In genomic region chr6:131519670-131520436, GRCh38 we compare ENCODE assay signal across 8 cellular contexts. TPM values are rescaled to one million over a fixed set of nuclear protein-coding genes. Genes with fewer than 3 reads are reported as not detected.
DNase-seq lines count a peak whose midpoint lies in the region; ATAC-seq and TF ChIP-seq lines count a peak whose summit lies in the region.

No MANE protein-coding gene starts in this region.

- DNase-seq in NCI-H2227 (lab: John Stamatoyannopoulos, UW; ENCODE audit: unreplicated experiment) (peak; percentile 32), NCI-H2227 treated with DMSO at 0.1 percent for 48 hours (lab: John Stamatoyannopoulos, UW) (no peak), HPDE6-E6E7 (ENCODE audit: extremely low spot score) (peak; percentile 17), SK-MEL-5 (ENCODE audit: low read depth, low spot score) (peak; percentile 72), brain microvascular endothelial cell (peak; percentile 40), lung microvascular endothelial cell (ENCODE audit: low read depth in 2 of 2) (peak; percentile 58 to 63)
- no peak for DNase-seq in NK-92 treated with Interleukin-12 subunit alpha and Interleukin-12 subunit beta, amount 100 ng/mL, for 24 hours (lab: John Stamatoyannopoulos, UW)

- in situ Hi-C loops in SK-MEL-5 (cut with HindIII; ENCODE audit: low pct_unique_long_range_greater_than_20kb, low sequenced_read_pairs): no loop called here
- in situ Hi-C loops in brain microvascular endothelial cell (cut with HindIII; ENCODE audit: low pct_ligation_motif_present, low sequenced_read_pairs): no loop called here

- TF ChIP-seq CTCF in brain microvascular endothelial cell (IDR thresholded peaks at IDR 0.05; ENCODE audit: low read depth, low read length, missing control alignments): peak; percentile 79

- no peaks in the 10 kb centered on the region for H3K27me3 ChIP-seq in brain microvascular endothelial cell (replicated peaks)

- no peak overlapping the region for H3K27ac ChIP-seq in brain microvascular endothelial cell

- H3K4me3 ChIP-seq in brain microvascular endothelial cell (ENCODE audit: low read depth, low read length): no peak overlapping the region

- no peaks in the 10 kb centered on the region for H3K36me3 ChIP-seq in brain microvascular endothelial cell (replicated peaks)

- peak; percentile 98 for ATAC-seq in GM21526 (IDR thresholded peaks at IDR 0.05; ENCODE audit: low FRiP score, unreplicated experiment)

RNA-seq across cellular contexts. Expression of gene ARG1, which starts 53.2 kb away (rescaled TPM):
- not detected in 2 replicates for total RNA-seq in SK-MEL-5 (2014; rRNA removed; shearing (Covaris generic))
- polyA plus RNA-seq in SK-MEL-5 (2015; cell fraction: cytosol; rRNA removed): not detected in 2 replicates
- not detected in 2 replicates for polyA plus RNA-seq in SK-MEL-5 (2015; cell fraction: nucleus; rRNA removed)
- not detected in 2 replicates for total RNA-seq in lung microvascular endothelial cell

Comparison
In these comparisons a context has a peak if more than half of its experiments do, and no peak if none do; other contexts are left out.
1. DNase-seq: peak in NCI-H2227 (single experiment), HPDE6-E6E7 (single experiment), SK-MEL-5 (single experiment), brain microvascular endothelial cell (single experiment) and lung microvascular endothelial cell (2 of 2); none in NCI-H2227 treated with DMSO at 0.1 percent for 48 hours (single experiment) and NK-92 treated with Interleukin-12 subunit alpha and Interleukin-12 subunit beta, amount 100 ng/mL, for 24 hours (single experiment).